Comparison of ENCODE assay signal across 26 cellular contexts in the genomic region with DNA sequence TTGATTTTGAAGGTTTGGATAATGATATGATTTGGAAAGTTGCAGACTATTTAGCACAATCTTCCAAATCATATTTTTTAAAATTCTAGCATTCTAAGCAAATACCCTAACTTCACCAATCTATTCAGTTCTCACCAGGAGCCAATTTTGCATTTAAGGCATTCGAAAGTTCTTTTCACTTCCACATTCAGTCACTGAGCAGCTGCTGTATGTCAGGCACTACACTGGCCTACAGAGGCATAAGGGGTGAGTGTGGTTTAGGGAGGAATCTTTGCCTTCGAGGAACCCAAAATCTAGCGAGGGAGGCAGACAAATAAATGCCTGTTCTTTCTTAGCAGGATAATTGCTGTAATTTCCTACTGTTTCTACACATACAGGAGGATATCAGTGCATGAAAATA. TPM values are rescaled to one million over a fixed set of nuclear protein-coding genes. Genes with fewer than 3 reads are reported as not detected.
DNase-seq lines count a peak whose midpoint lies in the region; ATAC-seq and TF ChIP-seq lines count a peak whose summit lies in the region.
"Had no signal": no experiment of that assay in that cellular context is flagged by ENCODE, and none has a peak within 500 bp of the region (broad histone marks: within the 10 kb centered on the region; RNA-seq: fewer than 3 reads in every experiment).

No MANE protein-coding gene starts in this region.

- H3K27me3 ChIP-seq in ascending aorta: no peaks in the 10 kb centered on the region

- POLR2A ChIA-PET in WTC11 (lab: Charles Lee): no interaction called here

- H3K4me1 Mint-ChIP-seq in WTC11: peaks cover 16% of the 10 kb centered on the region

- no peaks in the 10 kb centered on the region for H3K4me1 ChIP-seq in ascending aorta
- H3K4me1 ChIP-seq: gastroesophageal sphincter, lower lobe of right lung, SJSA1 had no signal

- no peaks in the 10 kb centered on the region for H3K36me3 Mint-ChIP-seq in WTC11

- H3K4me3 Mint-ChIP-seq in WTC11: no peak overlapping the region
- H3K4me3 Mint-ChIP-seq: activated CD4-positive, alpha-beta T cell treated with anti-CD3 and anti-CD28 coated beads for 36 hours; activated naive CD4-positive, alpha-beta T cell treated with anti-CD3 and anti-CD28 coated beads, Interleukin-2, amount 50 U/mL, for 24 hours had no signal

- TF ChIP-seq CTCF in WTC11 (IDR thresholded peaks at IDR 0.05) (no peak), ascending aorta (IDR thresholded peaks at IDR 0.05) (no peak)

- no peaks in the 10 kb centered on the region for H3K27me3 Mint-ChIP-seq in WTC11 (ENCODE audit: low read depth)

- DNase-seq in WTC11 (ENCODE audit: low spot score): no peak
- DNase-seq in ascending aorta (ENCODE audit: low spot score in 2 of 2): no peak
- DNase-seq in activated CD4-positive, alpha-beta T cell treated with anti-CD3 and anti-CD28 coated beads, Interleukin-2, amount 50 U/mL, for 4 hours: no peak
- no peak for DNase-seq in Ammon's horn (ENCODE audit: low spot score)
- DNase-seq in occipital lobe (lab: John Stamatoyannopoulos, UW): no peak
- DNase-seq: activated CD4-positive, alpha-beta T cell treated with anti-CD3 and anti-CD28 coated beads for 36 hours; activated T-cell treated with anti-CD3 and anti-CD28 coated beads for 4 hours; Calu3; cortex of kidney; lower lobe of right lung; MM.1S; NCI-H2081; NCI-H510A treated with DMSO at 0.1 percent for 48 hours; stimulated activated CD4-positive, alpha-beta T cell treated with anti-CD3 and anti-CD28 coated beads, Interleukin-4, amount 100 ng/mL, for 4 hours; T-helper 9 cell had no signal

- no peaks in the 10 kb centered on the region for H3K36me3 ChIP-seq in ascending aorta
- H3K36me3 ChIP-seq: gastroesophageal sphincter, lower lobe of right lung, SJSA1 had no signal

- H3K9me3 Mint-ChIP-seq in WTC11: no peaks in the 10 kb centered on the region
- H3K9me3 Mint-ChIP-seq: activated naive CD4-positive, alpha-beta T cell treated with anti-CD3 and anti-CD28 coated beads, Interleukin-2, amount 50 U/mL, for 24 hours had no signal

- ATAC-seq in GM19035 (IDR thresholded peaks at IDR 0.05; ENCODE audit: unreplicated experiment) (peak; percentile 59), GM21717 (IDR thresholded peaks at IDR 0.05; ENCODE audit: unreplicated experiment) (peak; percentile 85), HG03175 (IDR thresholded peaks at IDR 0.05; ENCODE audit: unreplicated experiment) (peak; percentile 75), WTC11 (peak; percentile 32; the same call in 1 of the 2 replicates)
- ATAC-seq: activated CD4-positive, alpha-beta T cell treated with anti-CD3 and anti-CD28 coated beads for 36 hours; gastroesophageal sphincter; lower lobe of right lung had no signal

- H3K9me3 ChIP-seq in ascending aorta: no peaks in the 10 kb centered on the region
- H3K9me3 ChIP-seq: gastroesophageal sphincter, lower lobe of right lung, SJSA1 had no signal

- no peak overlapping the region for H3K27ac ChIP-seq in ascending aorta
- H3K27ac ChIP-seq: epithelial cell of prostate, gastroesophageal sphincter, lower lobe of right lung, SJSA1 had no signal

- no peak overlapping the region for H3K27ac Mint-ChIP-seq in WTC11
- H3K27ac Mint-ChIP-seq: activated CD4-positive, alpha-beta T cell treated with anti-CD3 and anti-CD28 coated beads for 36 hours; activated naive CD4-positive, alpha-beta T cell treated with anti-CD3 and anti-CD28 coated beads, Interleukin-2, amount 50 U/mL, for 24 hours had no signal

- no peak overlapping the region for H3K4me3 ChIP-seq in ascending aorta
- H3K4me3 ChIP-seq: gastroesophageal sphincter, lower lobe of right lung, SJSA1 had no signal

- intact Hi-C loops in ascending aorta (cut with DNase I): no loop called here

- CTCF ChIA-PET in WTC11 (lab: Charles Lee): no interaction called here

TF ChIP-seq in WTC11, 78 proteins besides CTCF, POLR2A, EP300 and RAD21 (continues in another document):
- TF ChIP-seq NR3C1 (CRISPR knock-in tag; conservative IDR thresholded peaks at IDR 0.05; ENCODE audit: low read depth) (no peak), SMAD3 (CRISPR knock-in tag; IDR thresholded peaks at IDR 0.05; ENCODE audit: borderline replicate concordance) (no peak), CBFB (CRISPR knock-in tag; IDR thresholded peaks at IDR 0.05; ENCODE audit: low read depth) (no peak), ZNF219 (CRISPR knock-in tag; IDR thresholded peaks at IDR 0.05; ENCODE audit: borderline replicate concordance) (no peak), NFE2L1 (CRISPR knock-in tag; IDR thresholded peaks at IDR 0.05) (no peak), ESRRA (CRISPR knock-in tag; IDR thresholded peaks at IDR 0.05; ENCODE audit: borderline replicate concordance) (no peak), SOX15 (CRISPR knock-in tag; IDR thresholded peaks at IDR 0.05) (no peak), CREB1 (CRISPR knock-in tag; IDR thresholded peaks at IDR 0.05) (no peak), SMAD4 (CRISPR knock-in tag; IDR thresholded peaks at IDR 0.05) (no peak), PRRX2 (CRISPR knock-in tag; IDR thresholded peaks at IDR 0.05) (no peak), ZNF317 (CRISPR knock-in tag; IDR thresholded peaks at IDR 0.05; ENCODE audit: borderline replicate concordance, low read depth) (no peak), CREM (CRISPR knock-in tag; IDR thresholded peaks at IDR 0.05) (no peak), RELA (CRISPR knock-in tag; IDR thresholded peaks at IDR 0.05; ENCODE audit: borderline replicate concordance) (no peak)
- TF ChIP-seq, protein P1, sequence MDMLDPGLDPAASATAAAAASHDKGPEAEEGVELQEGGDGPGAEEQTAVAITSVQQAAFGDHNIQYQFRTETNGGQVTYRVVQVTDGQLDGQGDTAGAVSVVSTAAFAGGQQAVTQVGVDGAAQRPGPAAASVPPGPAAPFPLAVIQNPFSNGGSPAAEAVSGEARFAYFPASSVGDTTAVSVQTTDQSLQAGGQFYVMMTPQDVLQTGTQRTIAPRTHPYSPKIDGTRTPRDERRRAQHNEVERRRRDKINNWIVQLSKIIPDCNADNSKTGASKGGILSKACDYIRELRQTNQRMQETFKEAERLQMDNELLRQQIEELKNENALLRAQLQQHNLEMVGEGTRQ (CRISPR knock-in tag; IDR thresholded peaks at IDR 0.05): no peak
- TF ChIP-seq, protein P2, sequence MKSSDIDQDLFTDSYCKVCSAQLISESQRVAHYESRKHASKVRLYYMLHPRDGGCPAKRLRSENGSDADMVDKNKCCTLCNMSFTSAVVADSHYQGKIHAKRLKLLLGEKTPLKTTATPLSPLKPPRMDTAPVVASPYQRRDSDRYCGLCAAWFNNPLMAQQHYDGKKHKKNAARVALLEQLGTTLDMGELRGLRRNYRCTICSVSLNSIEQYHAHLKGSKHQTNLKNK (CRISPR knock-in tag; IDR thresholded peaks at IDR 0.05): no peak
- TF ChIP-seq, protein P3, sequence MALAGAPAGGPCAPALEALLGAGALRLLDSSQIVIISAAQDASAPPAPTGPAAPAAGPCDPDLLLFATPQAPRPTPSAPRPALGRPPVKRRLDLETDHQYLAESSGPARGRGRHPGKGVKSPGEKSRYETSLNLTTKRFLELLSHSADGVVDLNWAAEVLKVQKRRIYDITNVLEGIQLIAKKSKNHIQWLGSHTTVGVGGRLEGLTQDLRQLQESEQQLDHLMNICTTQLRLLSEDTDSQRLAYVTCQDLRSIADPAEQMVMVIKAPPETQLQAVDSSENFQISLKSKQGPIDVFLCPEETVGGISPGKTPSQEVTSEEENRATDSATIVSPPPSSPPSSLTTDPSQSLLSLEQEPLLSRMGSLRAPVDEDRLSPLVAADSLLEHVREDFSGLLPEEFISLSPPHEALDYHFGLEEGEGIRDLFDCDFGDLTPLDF (CRISPR knock-in tag; IDR thresholded peaks at IDR 0.05): no peak
- TF ChIP-seq, protein P4, sequence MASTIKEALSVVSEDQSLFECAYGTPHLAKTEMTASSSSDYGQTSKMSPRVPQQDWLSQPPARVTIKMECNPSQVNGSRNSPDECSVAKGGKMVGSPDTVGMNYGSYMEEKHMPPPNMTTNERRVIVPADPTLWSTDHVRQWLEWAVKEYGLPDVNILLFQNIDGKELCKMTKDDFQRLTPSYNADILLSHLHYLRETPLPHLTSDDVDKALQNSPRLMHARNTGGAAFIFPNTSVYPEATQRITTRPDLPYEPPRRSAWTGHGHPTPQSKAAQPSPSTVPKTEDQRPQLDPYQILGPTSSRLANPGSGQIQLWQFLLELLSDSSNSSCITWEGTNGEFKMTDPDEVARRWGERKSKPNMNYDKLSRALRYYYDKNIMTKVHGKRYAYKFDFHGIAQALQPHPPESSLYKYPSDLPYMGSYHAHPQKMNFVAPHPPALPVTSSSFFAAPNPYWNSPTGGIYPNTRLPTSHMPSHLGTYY (CRISPR knock-in tag; IDR thresholded peaks at IDR 0.05): no peak
- TF ChIP-seq, protein P5, sequence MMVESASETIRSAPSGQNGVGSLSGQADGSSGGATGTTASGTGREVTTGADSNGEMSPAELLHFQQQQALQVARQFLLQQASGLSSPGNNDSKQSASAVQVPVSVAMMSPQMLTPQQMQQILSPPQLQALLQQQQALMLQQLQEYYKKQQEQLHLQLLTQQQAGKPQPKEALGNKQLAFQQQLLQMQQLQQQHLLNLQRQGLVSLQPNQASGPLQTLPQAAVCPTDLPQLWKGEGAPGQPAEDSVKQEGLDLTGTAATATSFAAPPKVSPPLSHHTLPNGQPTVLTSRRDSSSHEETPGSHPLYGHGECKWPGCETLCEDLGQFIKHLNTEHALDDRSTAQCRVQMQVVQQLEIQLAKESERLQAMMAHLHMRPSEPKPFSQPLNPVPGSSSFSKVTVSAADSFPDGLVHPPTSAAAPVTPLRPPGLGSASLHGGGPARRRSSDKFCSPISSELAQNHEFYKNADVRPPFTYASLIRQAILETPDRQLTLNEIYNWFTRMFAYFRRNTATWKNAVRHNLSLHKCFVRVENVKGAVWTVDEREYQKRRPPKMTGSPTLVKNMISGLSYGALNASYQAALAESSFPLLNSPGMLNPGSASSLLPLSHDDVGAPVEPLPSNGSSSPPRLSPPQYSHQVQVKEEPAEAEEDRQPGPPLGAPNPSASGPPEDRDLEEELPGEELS (CRISPR knock-in tag; IDR thresholded peaks at IDR 0.05): no peak

RNA-seq across cellular contexts. Expression of a gene that starts 10.7 kb away (rescaled TPM):
- total RNA-seq in WTC11 (2021): not detected in 3 replicates
- not detected for total RNA-seq in ascending aorta
- total RNA-seq in occipital lobe: not detected
- total RNA-seq: activated CD4-positive, alpha-beta T cell treated with anti-CD3 and anti-CD28 coated beads for 36 hours; Calu3; gastroesophageal sphincter; myocyte; OCI-LY7; SJSA1; skeletal muscle tissue; temporal lobe had no signal

RNA-seq across cellular contexts. Expression of a gene that starts 50.6 kb away (rescaled TPM):
- total RNA-seq in WTC11 (2021): 0.15 to 0.25 TPM in 2 of 3 replicates, not detected in the other
- total RNA-seq in ascending aorta: not detected
- not detected for total RNA-seq in occipital lobe
- total RNA-seq: activated CD4-positive, alpha-beta T cell treated with anti-CD3 and anti-CD28 coated beads for 36 hours; Calu3; lower lobe of right lung; myocyte; OCI-LY7; SJSA1; skeletal muscle tissue; temporal lobe had no signal

RNA-seq across cellular contexts. Expression of a gene that starts 58.3 kb away (rescaled TPM):
- total RNA-seq in WTC11 (2021): 85.4 to 100 TPM (median 97.4 TPM) in 3 replicates
- total RNA-seq in ascending aorta: 95.9 TPM
- total RNA-seq in occipital lobe: 23.6 TPM

Comparison
In these comparisons a context has a peak if more than half of its experiments do, and no peak if none do; other contexts are left out.
1. ATAC-seq: peak in every context shown above with its lines; median percentile 85 in GM21717; 75 in HG03175; 59 in GM19035; 32 in WTC11.